9 cellular contexts compared by ENCODE assay signal in the genomic region with DNA sequence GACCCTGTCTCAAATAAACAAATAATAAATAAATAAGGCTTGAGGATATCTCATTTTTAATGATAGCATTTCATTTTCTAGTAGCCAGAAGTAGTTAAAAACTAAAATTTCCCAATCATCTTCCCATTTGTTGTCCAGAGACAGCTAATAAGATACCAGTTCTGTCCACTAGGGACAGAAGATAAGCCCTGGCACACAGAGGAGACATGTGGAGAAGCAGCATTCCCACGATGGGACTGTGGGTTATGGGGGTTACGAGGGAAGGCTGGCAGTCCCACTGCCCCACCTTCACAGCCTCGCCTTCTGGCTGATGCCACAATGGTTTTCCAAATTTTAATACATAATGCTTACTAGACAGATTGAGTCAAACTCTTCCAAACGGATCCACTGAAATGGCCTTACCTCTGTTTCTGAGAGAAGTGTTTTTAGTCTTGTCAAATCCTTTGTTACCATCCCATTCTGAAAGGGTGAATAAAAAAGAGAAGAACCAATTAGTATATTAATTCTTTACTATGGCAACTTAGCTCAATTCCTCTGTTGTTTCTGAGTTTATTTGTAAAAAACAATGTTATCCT. TPM values are rescaled to one million over a fixed set of nuclear protein-coding genes. Genes with fewer than 3 reads are reported as not detected.
DNase-seq lines count a peak whose midpoint lies in the region; ATAC-seq, FAIRE-seq and TF ChIP-seq lines count a peak whose summit lies in the region.
"Had no signal": no experiment of that assay in that cellular context is flagged by ENCODE, and none has a peak within 500 bp of the region (broad histone marks: within the 10 kb centered on the region; RNA-seq: fewer than 3 reads in every experiment).

No MANE protein-coding gene starts in this region.

- TF ChIP-seq CTCF in natural killer cell (IDR thresholded peaks at IDR 0.05) (peak; percentile 71), fibroblast of the aortic adventitia (IDR thresholded peaks at IDR 0.05; ENCODE audit: insufficient read depth, low read length) (peak; percentile 56)

- H3K36me3 Mint-ChIP-seq in natural killer cell = peaks cover 16% of the 10 kb centered on the region
- peaks cover 18% of the 10 kb centered on the region for H3K36me3 Mint-ChIP-seq in natural killer cell treated with Interleukin-12 subunit alpha and Interleukin-12 subunit beta and Interleukin-15 and Interleukin-18, amount 100 ng/mL, for 72 hours
- H3K36me3 Mint-ChIP-seq in activated T-cell treated with anti-CD3 and anti-CD28 coated beads, Interleukin-2, amount 50 U/mL, for 4 hours (ENCODE audit: insufficient read depth) = peaks cover 34% of the 10 kb centered on the region

- H3K4me3 ChIP-seq in fibroblast of the aortic adventitia (ENCODE audit: low read depth, low read length) = no peak overlapping the region

- peak in 2 of 3 donors; percentile 49 to 56 for ATAC-seq in natural killer cell
- no peak for ATAC-seq in natural killer cell treated with Interleukin-12 subunit alpha and Interleukin-12 subunit beta and Interleukin-15 and Interleukin-18, amount 100 ng/mL, for 72 hours
- no peak for ATAC-seq in activated T-cell treated with anti-CD3 and anti-CD28 coated beads, Interleukin-2, amount 50 U/mL, for 4 hours

- intact Hi-C loops in natural killer cell (cut with micrococcal nuclease) = loop anchor here (2.0 kb wide), 1 partner anchor 92 kb away; no protein-coding TSS in a partner anchor

- H3K27me3 Mint-ChIP-seq in natural killer cell (ENCODE audit: low read depth in 2 of 2) = no peaks in the 10 kb centered on the region
- no peaks in the 10 kb centered on the region for H3K27me3 Mint-ChIP-seq in natural killer cell treated with Interleukin-12 subunit alpha and Interleukin-12 subunit beta and Interleukin-15 and Interleukin-18, amount 100 ng/mL, for 72 hours
- no peaks in the 10 kb centered on the region for H3K27me3 Mint-ChIP-seq in activated T-cell treated with anti-CD3 and anti-CD28 coated beads, Interleukin-2, amount 50 U/mL, for 4 hours (ENCODE audit: low read depth)
- H3K27me3 Mint-ChIP-seq: activated T-cell treated with anti-CD3 and anti-CD28 coated beads, Interleukin-2, amount 50 U/mL, for 24 hours had no signal

- no peak overlapping the region for H3K4me3 Mint-ChIP-seq in natural killer cell
- H3K4me3 Mint-ChIP-seq in natural killer cell treated with Interleukin-12 subunit alpha and Interleukin-12 subunit beta and Interleukin-15 and Interleukin-18, amount 100 ng/mL, for 72 hours = no peak overlapping the region
- H3K4me3 Mint-ChIP-seq in activated T-cell treated with anti-CD3 and anti-CD28 coated beads, Interleukin-2, amount 50 U/mL, for 4 hours = no peak overlapping the region
- H3K4me3 Mint-ChIP-seq: activated T-cell treated with anti-CD3 and anti-CD28 coated beads, Interleukin-2, amount 50 U/mL, for 24 hours had no signal

- no peak for FAIRE-seq in urothelium cell line (lab: Jason Lieb, UNC)

- no peaks in the 10 kb centered on the region for H3K9me3 Mint-ChIP-seq in natural killer cell
- peaks cover 8% of the 10 kb centered on the region for H3K9me3 Mint-ChIP-seq in natural killer cell treated with Interleukin-12 subunit alpha and Interleukin-12 subunit beta and Interleukin-15 and Interleukin-18, amount 100 ng/mL, for 72 hours
- H3K9me3 Mint-ChIP-seq in activated T-cell treated with anti-CD3 and anti-CD28 coated beads, Interleukin-2, amount 50 U/mL, for 4 hours = peaks cover 9% of the 10 kb centered on the region

- peaks cover 49 to 53% of the 10 kb centered on the region in 2 donors for H3K4me1 Mint-ChIP-seq in natural killer cell
- H3K4me1 Mint-ChIP-seq in natural killer cell treated with Interleukin-12 subunit alpha and Interleukin-12 subunit beta and Interleukin-15 and Interleukin-18, amount 100 ng/mL, for 72 hours (ENCODE audit: low read depth in 2 of 2) = peaks cover 18 to 28% of the 10 kb centered on the region in 2 donors
- peaks cover 10% of the 10 kb centered on the region for H3K4me1 Mint-ChIP-seq in activated T-cell treated with anti-CD3 and anti-CD28 coated beads, Interleukin-2, amount 50 U/mL, for 4 hours (ENCODE audit: low read depth)

- DNase-seq in natural killer cell (no peak), OCI-M1 (lab: John Stamatoyannopoulos, UW) (peak; percentile 13), fibroblast of the aortic adventitia (ENCODE audit: low read depth) (no peak), urothelium cell line (ENCODE audit: low spot score) (peak; percentile 51), GDM1 (lab: John Stamatoyannopoulos, UW) (no peak), epidermal melanocyte (ENCODE audit: insufficient read length, low spot score) (no peak)
- DNase-seq in natural killer cell treated with Interleukin-12 subunit alpha and Interleukin-12 subunit beta and Interleukin-15 and Interleukin-18, amount 100 ng/mL, for 72 hours (ENCODE audit: low spot score) = no peak
- DNase-seq in activated T-cell treated with anti-CD3 and anti-CD28 coated beads, Interleukin-2, amount 50 U/mL, for 4 hours = no peak
- DNase-seq: activated T-cell treated with anti-CD3 and anti-CD28 coated beads, Interleukin-2, amount 50 U/mL, for 24 hours had no signal

- peak overlapping the region in 1 of 2 donors; percentile 16 for H3K27ac Mint-ChIP-seq in natural killer cell
- H3K27ac Mint-ChIP-seq in natural killer cell treated with Interleukin-12 subunit alpha and Interleukin-12 subunit beta and Interleukin-15 and Interleukin-18, amount 100 ng/mL, for 72 hours = peak overlapping the region in 1 of 2 donors; percentile 23
- H3K27ac Mint-ChIP-seq: activated T-cell treated with anti-CD3 and anti-CD28 coated beads, Interleukin-2, amount 50 U/mL, for 24 hours had no signal

RNA-seq across cellular contexts. Expression of a gene that starts 44.2 kb away (rescaled TPM):
- total RNA-seq in natural killer cell = 100 to 1,000 TPM; 274 to 355 (median 292) TPM
- 100 to 1,000 TPM; 106 to 110 TPM for total RNA-seq in natural killer cell treated with Interleukin-12 subunit alpha and Interleukin-12 subunit beta and Interleukin-15 and Interleukin-18, amount 100 ng/mL, for 72 hours
- 46.5 and 97.0 TPM in 2 replicates for total RNA-seq in fibroblast of the aortic adventitia (ENCODE audit: low replicate concordance)
- total RNA-seq in activated T-cell treated with anti-CD3 and anti-CD28 coated beads, Interleukin-2, amount 50 U/mL, for 4 hours = 10 to 100 TPM; 41.1 to 47.2 (median 46.6) TPM

Comparison
In these comparisons a context has a peak if more than half of its experiments do, and no peak if none do; other contexts are left out.
1. ATAC-seq: peak in natural killer cell (2 of 3); none in natural killer cell treated with Interleukin-12 subunit alpha and Interleukin-12 subunit beta and Interleukin-15 and Interleukin-18, amount 100 ng/mL, for 72 hours (0 of 2) and activated T-cell treated with anti-CD3 and anti-CD28 coated beads, Interleukin-2, amount 50 U/mL, for 4 hours (0 of 2).
2. DNase-seq: peak in OCI-M1 (single experiment) and urothelium cell line (single experiment); none in natural killer cell (single experiment), natural killer cell treated with Interleukin-12 subunit alpha and Interleukin-12 subunit beta and Interleukin-15 and Interleukin-18, amount 100 ng/mL, for 72 hours (single experiment), fibroblast of the aortic adventitia (single experiment), activated T-cell treated with anti-CD3 and anti-CD28 coated beads, Interleukin-2, amount 50 U/mL, for 4 hours (single experiment), GDM1 (single experiment) and epidermal melanocyte (single experiment).